18 cellular contexts compared by ENCODE assay signal in the genomic region with DNA sequence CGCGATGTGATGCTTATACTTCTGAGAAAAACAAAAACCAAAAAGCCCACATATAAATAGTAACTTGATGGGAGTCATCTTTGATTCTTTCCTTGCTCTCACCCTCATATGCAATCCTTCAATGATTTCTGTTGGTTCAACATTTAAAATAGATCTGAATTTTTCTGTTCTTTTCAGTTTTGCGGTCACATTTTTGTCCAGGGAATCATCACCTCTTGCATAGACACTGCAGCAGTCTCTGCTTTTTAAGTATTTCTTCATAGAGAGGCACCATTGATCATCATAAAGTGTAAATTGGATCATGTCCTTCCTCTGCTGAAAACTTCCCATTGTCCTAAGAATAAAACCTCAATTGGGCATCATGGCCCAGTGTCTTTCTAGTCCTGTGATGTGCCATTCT.
A peak's percentile ranks its signal among the peaks of the same experiment; 100 is the strongest.
DNase-seq lines count a peak whose midpoint lies in the region; ATAC-seq, FAIRE-seq and TF ChIP-seq lines count a peak whose summit lies in the region.
"Had no signal": no experiment of that assay in that cellular context is flagged by ENCODE, and none has a peak within 500 bp of the region (broad histone marks: within the 10 kb centered on the region; RNA-seq: fewer than 3 reads in every experiment).

No MANE protein-coding gene starts in this region.

- in situ Hi-C loops in HepG2 (cut with HindIII; ENCODE audit: extremely low pct_ligation_motif_present, low pct_unique_long_range_greater_than_20kb): no loop called here

- H2AFZ ChIP-seq in HepG2 (ENCODE audit: low read length) (no peak overlapping the region), fibroblast of lung (ENCODE audit: low read length) (no peak overlapping the region)

- DNase-seq in right lobe of liver (no peak), HepG2 (ENCODE audit: low spot score) (no peak), HCEC 1CT (peak; percentile 36), fibroblast of lung (ENCODE audit: low read depth in 2 of 2) (no peak), SIG-M5 (lab: John Stamatoyannopoulos, UW) (no peak), NCI-H146 treated with DMSO at 0.1 percent for 48 hours (lab: John Stamatoyannopoulos, UW; ENCODE audit: unreplicated experiment) (no peak), BE2C (no peak)
- DNase-seq: Caco-2; CD4-positive, alpha-beta T cell; DMS153; DMS79; H9 had no signal

- POLR2A ChIA-PET in HepG2 (lab: Yijun Ruan, JAX): no interaction called here

- no peak for FAIRE-seq in HepG2 (lab: Jason Lieb, UNC)
- FAIRE-seq: D721Med, G401.6, GM12891, GM19239, H1 had no signal

- TF ChIP-seq EP300 in HepG2 (IDR thresholded peaks at IDR 0.05; ENCODE audit: low read depth in 2 of 2, low read length in 2 of 2) (no peak), HepG2 (CRISPR knock-in tag; IDR thresholded peaks at IDR 0.05; ENCODE audit: borderline replicate concordance) (no peak)

- no peak for TF ChIP-seq CTCF in right lobe of liver (IDR thresholded peaks at IDR 0.05)
- no peak for TF ChIP-seq CTCF in HepG2 (CRISPR knock-in tag; IDR thresholded peaks at IDR 0.05)
- TF ChIP-seq CTCF in fibroblast of lung (conservative IDR thresholded peaks at IDR 0.05 in 1 of 2, IDR thresholded peaks at IDR 0.05 in 1 of 2; ENCODE audit: low read depth in 1 of 2, low read length in 2 of 2): no peak
- TF ChIP-seq CTCF in BE2C (IDR thresholded peaks at IDR 0.05; ENCODE audit: low read depth, low read length): no peak

- H3K27me3 ChIP-seq in right lobe of liver (no peaks in the 10 kb centered on the region), HepG2 (ENCODE audit: control insufficient read depth in 1 of 2, insufficient read depth in 2 of 2, low read length in 2 of 2) (no peaks in the 10 kb centered on the region), fibroblast of lung (ENCODE audit: control insufficient read depth, insufficient read depth, low read length) (no peaks in the 10 kb centered on the region), BE2C (no peaks in the 10 kb centered on the region)

- peaks cover 0 to 52% (median 14%) of the 10 kb centered on the region in 4 donors for H3K4me1 ChIP-seq in right lobe of liver
- no peaks in the 10 kb centered on the region for H3K4me1 ChIP-seq in HepG2 (ENCODE audit: insufficient read depth, low read length)
- peaks cover 16% of the 10 kb centered on the region for H3K4me1 ChIP-seq in fibroblast of lung (ENCODE audit: control insufficient read depth, extremely low read depth, insufficient read depth, low read length)
- no peaks in the 10 kb centered on the region for H3K4me1 ChIP-seq in BE2C
- H3K4me1 ChIP-seq: Caco-2 had no signal

- H3K36me3 ChIP-seq in right lobe of liver (no peaks in the 10 kb centered on the region), HepG2 (replicated peaks in 1 of 2; ENCODE audit: control insufficient read depth in 1 of 2, insufficient read depth in 2 of 2, low read length in 2 of 2) (no peaks in the 10 kb centered on the region), fibroblast of lung (ENCODE audit: control insufficient read depth, insufficient read depth, low read length) (no peaks in the 10 kb centered on the region), BE2C (no peaks in the 10 kb centered on the region)

- no peak for TF ChIP-seq POLR2A in right lobe of liver (IDR thresholded peaks at IDR 0.05)
- no peak for TF ChIP-seq POLR2A in HepG2 (IDR thresholded peaks at IDR 0.05; ENCODE audit: insufficient read depth in 1 of 2, low read depth in 2 of 2, low read length in 2 of 2)

- TF ChIP-seq RAD21 in HepG2 (CRISPR knock-in tag; IDR thresholded peaks at IDR 0.05): no peak

- H3K9me3 ChIP-seq in right lobe of liver (no peaks in the 10 kb centered on the region), HepG2 (ENCODE audit: low read length) (no peaks in the 10 kb centered on the region), fibroblast of lung (ENCODE audit: control insufficient read depth, insufficient read depth, low read depth, low read length) (no peaks in the 10 kb centered on the region), BE2C (no peaks in the 10 kb centered on the region)
- H3K9me3 ChIP-seq: Caco-2 had no signal

- BruUV-seq in HepG2 (replicated peaks; lab: Mats Ljungman, UMichigan): no TSS peak

- peak overlapping the region in 2 of 3 donors; percentile 39 to 92 for H3K27ac ChIP-seq in right lobe of liver
- no peak overlapping the region for H3K27ac ChIP-seq in HepG2 (ENCODE audit: extremely low read length, insufficient read depth, low read length)
- H3K27ac ChIP-seq in fibroblast of lung (ENCODE audit: insufficient read depth, low read length): peak overlapping the region; percentile 6
- H3K27ac ChIP-seq: C4-2B had no signal

- no peak overlapping the region for H3K4me3 ChIP-seq in right lobe of liver
- H3K4me3 ChIP-seq in HepG2 (replicated peaks in 1 of 3; ENCODE audit: insufficient read depth in 1 of 3, low read depth in 2 of 3, low read length in 3 of 3): no peak overlapping the region
- H3K4me3 ChIP-seq in fibroblast of lung (replicated peaks in 1 of 4; ENCODE audit: control extremely low read depth in 1 of 4, insufficient read depth in 1 of 4, low read depth in 3 of 4, low read length in 4 of 4): no peak overlapping the region
- no peak overlapping the region for H3K4me3 ChIP-seq in BE2C (ENCODE audit: low read depth, low read length)

- no peaks in the 10 kb centered on the region for H4K20me1 ChIP-seq in HepG2 (ENCODE audit: insufficient read depth, low read length)
- no peaks in the 10 kb centered on the region for H4K20me1 ChIP-seq in fibroblast of lung (ENCODE audit: control insufficient read depth, extremely low read depth, insufficient read depth, low read length)

- no peak for ATAC-seq in right lobe of liver
- ATAC-seq in HepG2: no peak

- no peaks in the 10 kb centered on the region for H3K79me2 ChIP-seq in HepG2 (ENCODE audit: insufficient read depth, low read length)
- H3K79me2 ChIP-seq in fibroblast of lung (ENCODE audit: control insufficient read depth, insufficient read depth, low read length): peaks cover 23% of the 10 kb centered on the region

- CTCF ChIA-PET in HepG2 (lab: Yijun Ruan, JAX; ENCODE audit: low intra/inter-chr PET ratio, low total read pairs): no interaction called here

- intact Hi-C loops in right lobe of liver (cut with DNase I) (no loop called here), HepG2 (cut with micrococcal nuclease; ENCODE audit: unreplicated experiment) (no loop called here)

- H3K4me2 ChIP-seq in HepG2 (ENCODE audit: low read depth, low read length): no peak overlapping the region
- no peak overlapping the region for H3K4me2 ChIP-seq in fibroblast of lung (ENCODE audit: extremely low read depth, insufficient read depth, low read length)

- 72% methylated on average over 3 of the region's 3 CpGs for WGBS in right lobe of liver (ENCODE audit: insufficient coverage, low coverage, low lambda C conversion rate, missing lambda C conversion rate)
- 22% methylated on average over 3 of the region's 3 CpGs for WGBS in HepG2 (ENCODE audit: low lambda C conversion rate)

- H3K9ac ChIP-seq in HepG2 (ENCODE audit: insufficient read depth, low read depth, low read length) (no peak overlapping the region), fibroblast of lung (ENCODE audit: insufficient read depth, low read length) (no peak overlapping the region)

TF ChIP-seq in HepG2, 621 proteins besides CTCF, POLR2A, EP300 and RAD21 (continues in another document):
- TF ChIP-seq NFRKB (IDR thresholded peaks at IDR 0.05): no peak
- no peak for TF ChIP-seq FOXO4 (CRISPR knock-in tag; conservative IDR thresholded peaks at IDR 0.05)
- TF ChIP-seq, protein P1, sequence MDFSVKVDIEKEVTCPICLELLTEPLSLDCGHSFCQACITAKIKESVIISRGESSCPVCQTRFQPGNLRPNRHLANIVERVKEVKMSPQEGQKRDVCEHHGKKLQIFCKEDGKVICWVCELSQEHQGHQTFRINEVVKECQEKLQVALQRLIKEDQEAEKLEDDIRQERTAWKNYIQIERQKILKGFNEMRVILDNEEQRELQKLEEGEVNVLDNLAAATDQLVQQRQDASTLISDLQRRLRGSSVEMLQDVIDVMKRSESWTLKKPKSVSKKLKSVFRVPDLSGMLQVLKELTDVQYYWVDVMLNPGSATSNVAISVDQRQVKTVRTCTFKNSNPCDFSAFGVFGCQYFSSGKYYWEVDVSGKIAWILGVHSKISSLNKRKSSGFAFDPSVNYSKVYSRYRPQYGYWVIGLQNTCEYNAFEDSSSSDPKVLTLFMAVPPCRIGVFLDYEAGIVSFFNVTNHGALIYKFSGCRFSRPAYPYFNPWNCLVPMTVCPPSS (IDR thresholded peaks at IDR 0.05): no peak
- no peak for TF ChIP-seq ONECUT2 (CRISPR knock-in tag; IDR thresholded peaks at IDR 0.05)
- TF ChIP-seq ZNF513 (CRISPR knock-in tag; conservative IDR thresholded peaks at IDR 0.05): no peak
- no peak for TF ChIP-seq TAF15 (IDR thresholded peaks at IDR 0.05; ENCODE audit: low read depth, low read length, poor library complexity, severe bottlenecking)
